In genomic region chr7:116211913-116212596, GRCh38 we compare ENCODE assay signal across 9 cellular contexts. TPM values are rescaled to one million over a fixed set of nuclear protein-coding genes. Genes with fewer than 3 reads are reported as not detected.
DNase-seq lines count a peak whose midpoint lies in the region; ATAC-seq, FAIRE-seq and TF ChIP-seq lines count a peak whose summit lies in the region.
"Had no signal": no experiment of that assay in that cellular context is flagged by ENCODE, and none has a peak within 500 bp of the region (broad histone marks: within the 10 kb centered on the region; RNA-seq: fewer than 3 reads in every experiment).

No MANE protein-coding gene starts in this region.

- H3K4me3 Mint-ChIP-seq in naive thymus-derived CD8-positive, alpha-beta T cell: peak overlapping the region; percentile 88 to 99 (median 98)

- POLR2A ChIA-PET in naive thymus-derived CD8-positive, alpha-beta T cell (lab: Charles Lee): interaction anchor here (1.0 to 4.2 kb wide), 5 partner anchors 13 to 36 kb away, joined by 3 to 62 read pairs (median 21); no protein-coding TSS in a partner anchor

- H3K36me3 Mint-ChIP-seq in naive thymus-derived CD8-positive, alpha-beta T cell: peaks cover 0 to 7% (median 5%) of the 10 kb centered on the region in 3 donors

- no peaks in the 10 kb centered on the region for H3K36me3 ChIP-seq in bronchial epithelial cell (ENCODE audit: control insufficient read depth, insufficient read depth, low read length)

- peaks cover 0 to 8% (median 0%) of the 10 kb centered on the region in 9 donors for H3K9me3 Mint-ChIP-seq in naive thymus-derived CD8-positive, alpha-beta T cell

- H3K27me3 Mint-ChIP-seq in naive thymus-derived CD8-positive, alpha-beta T cell: no peaks in the 10 kb centered on the region

- TF ChIP-seq CTCF in AG10803 (conservative IDR thresholded peaks at IDR 0.05; ENCODE audit: low read length): no peak
- no peak for TF ChIP-seq CTCF in LNCaP clone FGC (IDR thresholded peaks at IDR 0.05; ENCODE audit: control insufficient read depth, extremely low read depth, insufficient read depth)
- no peak for TF ChIP-seq CTCF in bronchial epithelial cell (IDR thresholded peaks at IDR 0.05; ENCODE audit: insufficient read depth, low read length, severe bottlenecking)
- no peak for TF ChIP-seq CTCF in GM13976 (IDR thresholded peaks at IDR 0.05; ENCODE audit: borderline replicate concordance, control extremely low read depth, extremely low read depth, insufficient read depth, missing control alignments)

- in situ Hi-C loops in GM13976 (cut with MboI; ENCODE audit: low sequenced_read_pairs, unreplicated experiment): no loop called here

- peak overlapping the region; percentile 78 for H3K4me3 ChIP-seq in AG10803 (ENCODE audit: low read length)
- H3K4me3 ChIP-seq in LNCaP clone FGC (ENCODE audit: low read depth, low read length): peak overlapping the region; percentile 78
- peak overlapping the region; percentile 64 for H3K4me3 ChIP-seq in bronchial epithelial cell (ENCODE audit: low read depth, low read length)

- ATAC-seq in naive thymus-derived CD8-positive, alpha-beta T cell: no peak
- ATAC-seq in HG02884 (IDR thresholded peaks at IDR 0.05; ENCODE audit: unreplicated experiment): no peak

- peaks cover 24 to 72% (median 52%) of the 10 kb centered on the region in 4 donors for H3K4me1 Mint-ChIP-seq in naive thymus-derived CD8-positive, alpha-beta T cell

- no peak for FAIRE-seq in bronchial epithelial cell (lab: Jason Lieb, UNC)

- DNase-seq in AG10803 (ENCODE audit: low read depth) (no peak), LNCaP clone FGC (ENCODE audit: low read depth) (no peak), bronchial epithelial cell (ENCODE audit: low read depth) (peak; percentile 35), GM03348 (ENCODE audit: low spot score) (no peak), GM13976 (ENCODE audit: low spot score) (no peak)
- no peak for DNase-seq in naive thymus-derived CD8-positive, alpha-beta T cell
- DNase-seq in activated CD4-positive, CD25-positive, alpha-beta regulatory T cell treated with anti-CD3 and anti-CD28 coated beads, Interleukin-2, amount 50 U/mL, for 72 hours: no peak
- DNase-seq: NCI-H1417 treated with DMSO at 0.1 percent for 48 hours had no signal

- no peaks in the 10 kb centered on the region for H3K27me3 ChIP-seq in bronchial epithelial cell (ENCODE audit: control insufficient read depth, insufficient read depth, low read length)

- H3K27ac Mint-ChIP-seq in naive thymus-derived CD8-positive, alpha-beta T cell: peak overlapping the region; percentile 97 to 99 (median 98)

RNA-seq across cellular contexts. Expression of gene TES, which starts 1.7 kb away (rescaled TPM):
- 276 and 348 TPM in 2 replicates for total RNA-seq in bronchial epithelial cell
- 100 to 1,000 TPM; 119 to 122 TPM for total RNA-seq in naive thymus-derived CD8-positive, alpha-beta T cell
- 100 to 1,000 TPM; 177 to 185 (median 181) TPM for polyA plus RNA-seq in naive thymus-derived CD8-positive, alpha-beta T cell
